16 cellular contexts compared by ENCODE assay signal in genomic region chr21:28723666-28724065, GRCh38.
"Had no signal": no experiment of that assay in that cellular context is flagged by ENCODE, and none has a peak within 500 bp of the region (broad histone marks: within the 10 kb centered on the region; RNA-seq: fewer than 3 reads in every experiment).

No MANE protein-coding gene starts in this region.

- H3K4me1 ChIP-seq: sigmoid colon had no signal

- H3K36me3 ChIP-seq: heart left ventricle, sigmoid colon, thoracic aorta had no signal

- H3K4me3 ChIP-seq: heart left ventricle, sigmoid colon, skin epidermis, thoracic aorta had no signal

- H3K9me3 ChIP-seq: heart left ventricle, sigmoid colon, thoracic aorta had no signal

- H3K27me3 ChIP-seq: heart left ventricle, sigmoid colon had no signal

- DNase-seq: effector memory CD8-positive, alpha-beta T cell; heart left ventricle; hippocampal formation; kidney glomerular epithelial cell; mesendoderm; naive B cell; nephron progenitor cell; posterior cingulate gyrus; sigmoid colon; stimulated activated CD4-positive, alpha-beta T cell treated with anti-CD3 and anti-CD28 coated beads, Interleukin-2, amount 100 ng/mL, for 24 hours; stimulated activated CD4-positive, alpha-beta T cell treated with anti-CD3 and anti-CD28 coated beads, Interleukin-4, amount 100 ng/mL, for 4 hours; stimulated activated naive B cell treated with anti-CD40 and anti-IgM and Interleukin-4, amounts not matched to agents 10 μg/mL and 1 μg/mL and 100 μg/mL, for 72 hours; stimulated activated naive CD8-positive, alpha-beta T cell treated with anti-CD3 and anti-CD28 coated beads, Interleukin-15, amount 100 ng/mL, for 72 hours had no signal

- H3K27ac ChIP-seq: epithelial cell of prostate, heart left ventricle, sigmoid colon, thoracic aorta had no signal
